In the genomic region with DNA sequence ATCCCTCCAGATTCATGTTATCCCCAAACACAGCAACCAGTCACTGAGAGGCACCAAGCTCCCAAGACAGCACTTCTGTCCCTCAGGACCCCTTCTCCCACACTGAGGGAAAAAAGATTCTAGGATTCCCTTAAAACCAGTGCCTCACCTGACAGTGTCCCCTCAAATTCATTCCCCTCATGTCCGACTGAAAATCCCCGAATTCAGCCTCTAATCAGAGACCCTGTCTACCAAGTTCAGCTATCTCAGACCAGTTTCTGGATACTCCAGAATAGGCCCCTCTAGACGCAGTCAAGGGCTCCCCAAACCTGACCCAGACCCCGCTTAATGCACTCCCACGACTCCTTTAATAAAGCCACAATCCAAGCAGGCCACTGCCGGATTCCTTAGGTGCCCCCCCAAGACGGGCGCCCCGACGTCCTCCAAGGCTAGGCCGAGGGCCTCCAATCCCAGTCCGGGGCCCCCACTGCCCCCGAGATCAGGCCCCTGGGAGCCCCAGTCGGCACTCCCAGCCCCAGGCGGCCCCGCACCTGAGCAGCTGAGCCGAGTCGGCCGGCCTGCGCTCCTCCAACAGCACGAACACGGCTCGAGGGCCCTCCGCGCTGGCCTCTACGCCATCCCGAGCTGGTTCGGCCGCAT, we compare ENCODE assay signal across 6 cellular contexts. TPM values are rescaled to one million over a fixed set of nuclear protein-coding genes. Genes with fewer than 3 reads are reported as not detected.
DNase-seq lines count a peak whose midpoint lies in the region; ATAC-seq and TF ChIP-seq lines count a peak whose summit lies in the region.

No MANE protein-coding gene starts in this region.

- POLR2A ChIA-PET in HEK293 (lab: Yijun Ruan, JAX), result interaction anchor here (0.6 to 3.2 kb wide), 8 partner anchors 10 to 148 kb away, joined by 3 to 24 read pairs (median 5); a partner anchor contains a TSS

- no peaks in the 10 kb centered on the region for H3K9me3 Mint-ChIP-seq in activated T-helper 1 cell treated with anti-CD3 and anti-CD28 coated beads, Interleukin-12 subunit alpha, Interleukin-12 subunit beta, Interleukin-2, Interleukin-4 antibody, amounts not matched to agents 30 ng/mL and 10 ng/mL and 1 ng/mL, durations not matched to agents 14 hours and 24 hours and 36 hours
- no peaks in the 10 kb centered on the region for H3K9me3 Mint-ChIP-seq in memory B cell

- H3K36me3 Mint-ChIP-seq in activated T-helper 1 cell treated with anti-CD3 and anti-CD28 coated beads, Interleukin-12 subunit alpha, Interleukin-12 subunit beta, Interleukin-2, Interleukin-4 antibody, amounts not matched to agents 30 ng/mL and 10 ng/mL and 1 ng/mL, durations not matched to agents 14 hours and 24 hours and 36 hours (ENCODE audit: low read depth), result peaks cover 21% of the 10 kb centered on the region
- H3K36me3 Mint-ChIP-seq in memory B cell, result peaks cover 2% of the 10 kb centered on the region

- peak overlapping the region; percentile 86 for H3K27ac ChIP-seq in HEK293 (ENCODE audit: extremely low read depth, low read depth, low read length)

- DNase-seq in activated T-helper 1 cell treated with anti-CD3 and anti-CD28 coated beads, Interleukin-12 subunit alpha, Interleukin-12 subunit beta, Interleukin-2, Interleukin-4 antibody, amounts not matched to agents 30 ng/mL and 10 ng/mL and 1 ng/mL, durations not matched to agents 14 hours and 24 hours and 36 hours (ENCODE audit: low spot score), result no peak
- DNase-seq in memory B cell (ENCODE audit: low spot score in 2 of 2) (no peak), DMS79 (lab: John Stamatoyannopoulos, UW) (no peak), NCI-H2227 (lab: John Stamatoyannopoulos, UW; ENCODE audit: unreplicated experiment) (no peak), ecto neural progenitor cell (ENCODE audit: low spot score) (no peak)

- intact Hi-C loops in activated T-helper 1 cell treated with anti-CD3 and anti-CD28 coated beads, Interleukin-12 subunit alpha, Interleukin-12 subunit beta, Interleukin-2, Interleukin-4 antibody, amounts not matched to agents 30 ng/mL and 10 ng/mL and 1 ng/mL, durations not matched to agents 14 hours and 24 hours and 36 hours (cut with micrococcal nuclease), result loop anchor here (1.0 to 5.0 kb wide), 15 partner anchors 11 to 503 kb away; a partner anchor contains a TSS

- H3K4me1 Mint-ChIP-seq in activated T-helper 1 cell treated with anti-CD3 and anti-CD28 coated beads, Interleukin-12 subunit alpha, Interleukin-12 subunit beta, Interleukin-2, Interleukin-4 antibody, amounts not matched to agents 30 ng/mL and 10 ng/mL and 1 ng/mL, durations not matched to agents 14 hours and 24 hours and 36 hours (ENCODE audit: low read depth), result peaks cover 39% of the 10 kb centered on the region
- peaks cover 20% of the 10 kb centered on the region for H3K4me1 Mint-ChIP-seq in memory B cell

- TF ChIP-seq CTCF in HEK293 (tag by site-specific recombination; IDR thresholded peaks at IDR 0.05), result no peak

- no peaks in the 10 kb centered on the region for H3K9me3 ChIP-seq in HEK293 (ENCODE audit: control insufficient read depth, insufficient read depth, low read depth, low read length)

- peak overlapping the region; percentile 77 for H3K4me3 ChIP-seq in HEK293 (ENCODE audit: low read depth, low read length)

- peaks cover 7% of the 10 kb centered on the region for H3K4me1 ChIP-seq in HEK293 (ENCODE audit: control insufficient read depth, insufficient read depth, low read length)

- no peaks in the 10 kb centered on the region for H3K27me3 Mint-ChIP-seq in activated T-helper 1 cell treated with anti-CD3 and anti-CD28 coated beads, Interleukin-12 subunit alpha, Interleukin-12 subunit beta, Interleukin-2, Interleukin-4 antibody, amounts not matched to agents 30 ng/mL and 10 ng/mL and 1 ng/mL, durations not matched to agents 14 hours and 24 hours and 36 hours (ENCODE audit: insufficient read depth)
- no peaks in the 10 kb centered on the region for H3K27me3 Mint-ChIP-seq in memory B cell

- H3K4me3 Mint-ChIP-seq in activated T-helper 1 cell treated with anti-CD3 and anti-CD28 coated beads, Interleukin-12 subunit alpha, Interleukin-12 subunit beta, Interleukin-2, Interleukin-4 antibody, amounts not matched to agents 30 ng/mL and 10 ng/mL and 1 ng/mL, durations not matched to agents 14 hours and 24 hours and 36 hours, result peak overlapping the region; percentile 96
- H3K4me3 Mint-ChIP-seq in memory B cell, result peak overlapping the region; percentile 86

- ATAC-seq in memory B cell (ENCODE audit: low read depth), result no peak

- peaks cover 0 to 19% of the 10 kb centered on the region in 2 experiments; a peak in 1 of 3 replicates for H3K36me3 ChIP-seq in HEK293 (ENCODE audit: control insufficient read depth in 2 of 2, insufficient read depth in 1 of 2, low read length in 2 of 2)

- CTCF ChIA-PET in HEK293 (lab: Yijun Ruan, JAX), result interaction anchor here (0.7 to 1.6 kb wide), 3 partner anchors 18 to 175 kb away, joined by 3 to 9 read pairs (median 4); a partner anchor contains a TSS

- H3K27ac Mint-ChIP-seq in activated T-helper 1 cell treated with anti-CD3 and anti-CD28 coated beads, Interleukin-12 subunit alpha, Interleukin-12 subunit beta, Interleukin-2, Interleukin-4 antibody, amounts not matched to agents 30 ng/mL and 10 ng/mL and 1 ng/mL, durations not matched to agents 14 hours and 24 hours and 36 hours, result peak overlapping the region; percentile 95
- H3K27ac Mint-ChIP-seq in memory B cell, result peak overlapping the region; percentile 96

TF ChIP-seq in HEK293, 187 proteins besides CTCF, POLR2A, EP300 and RAD21 (continues in another document):
- no peak for TF ChIP-seq ZNF521 (tag by site-specific recombination; IDR thresholded peaks at IDR 0.05)
- TF ChIP-seq ZNF248 (tag by site-specific recombination; IDR thresholded peaks at IDR 0.05), result no peak
- TF ChIP-seq, protein P1, sequence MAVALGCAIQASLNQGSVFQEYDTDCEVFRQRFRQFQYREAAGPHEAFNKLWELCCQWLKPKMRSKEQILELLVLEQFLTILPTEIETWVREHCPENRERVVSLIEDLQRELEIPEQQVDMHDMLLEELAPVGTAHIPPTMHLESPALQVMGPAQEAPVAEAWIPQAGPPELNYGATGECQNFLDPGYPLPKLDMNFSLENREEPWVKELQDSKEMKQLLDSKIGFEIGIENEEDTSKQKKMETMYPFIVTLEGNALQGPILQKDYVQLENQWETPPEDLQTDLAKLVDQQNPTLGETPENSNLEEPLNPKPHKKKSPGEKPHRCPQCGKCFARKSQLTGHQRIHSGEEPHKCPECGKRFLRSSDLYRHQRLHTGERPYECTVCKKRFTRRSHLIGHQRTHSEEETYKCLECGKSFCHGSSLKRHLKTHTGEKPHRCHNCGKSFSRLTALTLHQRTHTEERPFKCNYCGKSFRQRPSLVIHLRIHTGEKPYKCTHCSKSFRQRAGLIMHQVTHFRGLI (tag by site-specific recombination; IDR thresholded peaks at IDR 0.05), result no peak
- TF ChIP-seq ZNF623 (tag by site-specific recombination; IDR thresholded peaks at IDR 0.05), result no peak
- TF ChIP-seq, protein P2, sequence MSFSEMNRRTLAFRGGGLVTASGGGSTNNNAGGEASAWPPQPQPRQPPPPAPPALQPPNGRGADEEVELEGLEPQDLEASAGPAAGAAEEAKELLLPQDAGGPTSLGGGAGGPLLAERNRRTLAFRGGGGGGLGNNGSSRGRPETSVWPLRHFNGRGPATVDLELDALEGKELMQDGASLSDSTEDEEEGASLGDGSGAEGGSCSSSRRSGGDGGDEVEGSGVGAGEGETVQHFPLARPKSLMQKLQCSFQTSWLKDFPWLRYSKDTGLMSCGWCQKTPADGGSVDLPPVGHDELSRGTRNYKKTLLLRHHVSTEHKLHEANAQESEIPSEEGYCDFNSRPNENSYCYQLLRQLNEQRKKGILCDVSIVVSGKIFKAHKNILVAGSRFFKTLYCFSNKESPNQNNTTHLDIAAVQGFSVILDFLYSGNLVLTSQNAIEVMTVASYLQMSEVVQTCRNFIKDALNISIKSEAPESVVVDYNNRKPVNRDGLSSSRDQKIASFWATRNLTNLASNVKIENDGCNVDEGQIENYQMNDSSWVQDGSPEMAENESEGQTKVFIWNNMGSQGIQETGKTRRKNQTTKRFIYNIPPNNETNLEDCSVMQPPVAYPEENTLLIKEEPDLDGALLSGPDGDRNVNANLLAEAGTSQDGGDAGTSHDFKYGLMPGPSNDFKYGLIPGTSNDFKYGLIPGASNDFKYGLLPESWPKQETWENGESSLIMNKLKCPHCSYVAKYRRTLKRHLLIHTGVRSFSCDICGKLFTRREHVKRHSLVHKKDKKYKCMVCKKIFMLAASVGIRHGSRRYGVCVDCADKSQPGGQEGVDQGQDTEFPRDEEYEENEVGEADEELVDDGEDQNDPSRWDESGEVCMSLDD (tag by site-specific recombination; IDR thresholded peaks at IDR 0.05), result no peak
- TF ChIP-seq, protein P3, sequence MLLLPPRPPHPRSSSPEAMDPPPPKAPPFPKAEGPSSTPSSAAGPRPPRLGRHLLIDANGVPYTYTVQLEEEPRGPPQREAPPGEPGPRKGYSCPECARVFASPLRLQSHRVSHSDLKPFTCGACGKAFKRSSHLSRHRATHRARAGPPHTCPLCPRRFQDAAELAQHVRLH (tag by site-specific recombination; IDR thresholded peaks at IDR 0.05), result 0 out of 2 replicates have a peak, but pooled peaks have one; percentile 24
- TF ChIP-seq ZFP41 (tag by site-specific recombination; IDR thresholded peaks at IDR 0.05; ENCODE audit: borderline replicate concordance), result no peak
- TF ChIP-seq ZNF501 (tag by site-specific recombination; IDR thresholded peaks at IDR 0.05), result 0 out of 2 replicates have a peak, but pooled peaks have one; percentile 51
- no peak for TF ChIP-seq IKZF3 (tag by site-specific recombination; IDR thresholded peaks at IDR 0.05)
- no peak for TF ChIP-seq ZNF530 (tag by site-specific recombination; IDR thresholded peaks at IDR 0.05; ENCODE audit: low read depth)

RNA-seq across cellular contexts. Expression of a gene that starts 0.5 kb away (rescaled TPM):
- total RNA-seq in activated T-helper 1 cell treated with anti-CD3 and anti-CD28 coated beads, Interleukin-12 subunit alpha, Interleukin-12 subunit beta, Interleukin-2, Interleukin-4 antibody, amounts not matched to agents 30 ng/mL and 10 ng/mL and 1 ng/mL, durations not matched to agents 14 hours and 24 hours and 36 hours, result 34.4 and 37.0 TPM in 2 replicates

RNA-seq across cellular contexts. Expression of a gene that starts 16.1 kb away (rescaled TPM):
- 4.4 and 5.1 TPM in 2 replicates for total RNA-seq in activated T-helper 1 cell treated with anti-CD3 and anti-CD28 coated beads, Interleukin-12 subunit alpha, Interleukin-12 subunit beta, Interleukin-2, Interleukin-4 antibody, amounts not matched to agents 30 ng/mL and 10 ng/mL and 1 ng/mL, durations not matched to agents 14 hours and 24 hours and 36 hours

RNA-seq across cellular contexts. Expression of a gene that starts 31.1 kb away (rescaled TPM):
- total RNA-seq in activated T-helper 1 cell treated with anti-CD3 and anti-CD28 coated beads, Interleukin-12 subunit alpha, Interleukin-12 subunit beta, Interleukin-2, Interleukin-4 antibody, amounts not matched to agents 30 ng/mL and 10 ng/mL and 1 ng/mL, durations not matched to agents 14 hours and 24 hours and 36 hours, result 14.9 and 15.4 TPM in 2 replicates

RNA-seq across cellular contexts. Expression of a gene that starts 37.0 kb away (rescaled TPM):
- total RNA-seq in activated T-helper 1 cell treated with anti-CD3 and anti-CD28 coated beads, Interleukin-12 subunit alpha, Interleukin-12 subunit beta, Interleukin-2, Interleukin-4 antibody, amounts not matched to agents 30 ng/mL and 10 ng/mL and 1 ng/mL, durations not matched to agents 14 hours and 24 hours and 36 hours, result 49.1 and 53.0 TPM in 2 replicates

RNA-seq across cellular contexts. Expression of a gene that starts 40.6 kb away (rescaled TPM):
- total RNA-seq in activated T-helper 1 cell treated with anti-CD3 and anti-CD28 coated beads, Interleukin-12 subunit alpha, Interleukin-12 subunit beta, Interleukin-2, Interleukin-4 antibody, amounts not matched to agents 30 ng/mL and 10 ng/mL and 1 ng/mL, durations not matched to agents 14 hours and 24 hours and 36 hours, result 85.8 and 89.2 TPM in 2 replicates
